8 cellular contexts compared by ENCODE assay signal in genomic region chr1:179230251-179230650, GRCh38. TPM values are rescaled to one million over a fixed set of nuclear protein-coding genes. Genes with fewer than 3 reads are reported as not detected.
A peak's percentile ranks its signal among the peaks of the same experiment; 100 is the strongest.
DNase-seq lines count a peak whose midpoint lies in the region; ATAC-seq and TF ChIP-seq lines count a peak whose summit lies in the region.

No MANE protein-coding gene starts in this region.

- H3K36me3 ChIP-seq in stomach, result no peaks in the 10 kb centered on the region

- 48 to 52% (median 48%) methylated on average over 5 of the region's 5 CpGs for WGBS in stomach, 5 donors

- H3K27ac Mint-ChIP-seq in activated CD4-positive, alpha-beta T cell treated with anti-CD3 and anti-CD28 coated beads, Interleukin-2, amount 10 ng/mL, durations not matched to agents 24 days and 14 days, result peak overlapping the region; percentile 89
- peak overlapping the region; percentile 82 for H3K27ac Mint-ChIP-seq in T-helper 17 cell

- peaks cover 5% of the 10 kb centered on the region for H3K36me3 Mint-ChIP-seq in activated CD4-positive, alpha-beta T cell treated with anti-CD3 and anti-CD28 coated beads, Interleukin-2, amount 10 ng/mL, durations not matched to agents 24 days and 14 days (ENCODE audit: low read depth)
- H3K36me3 Mint-ChIP-seq in T-helper 17 cell (ENCODE audit: low read depth), result peaks cover 3% of the 10 kb centered on the region

- H3K4me1 ChIP-seq in stomach, result peaks cover 12 to 42% (median 27%) of the 10 kb centered on the region in 4 donors

- H3K4me3 Mint-ChIP-seq in activated CD4-positive, alpha-beta T cell treated with anti-CD3 and anti-CD28 coated beads, Interleukin-2, amount 10 ng/mL, durations not matched to agents 24 days and 14 days, result peak overlapping the region; percentile 90
- H3K4me3 Mint-ChIP-seq in T-helper 17 cell, result peak overlapping the region; percentile 97

- H3K9me3 ChIP-seq in T-helper 17 cell (ENCODE audit: control insufficient read depth, low read length, poor library complexity, severe bottlenecking) (no peaks in the 10 kb centered on the region), stomach (no peaks in the 10 kb centered on the region)

- DNase-seq in activated CD4-positive, alpha-beta T cell treated with anti-CD3 and anti-CD28 coated beads, Interleukin-2, amount 10 ng/mL, durations not matched to agents 24 days and 14 days, result no peak
- no peak for DNase-seq in activated CD4-positive, alpha-beta T cell treated with anti-CD3 and anti-CD28 coated beads, Interleukin-2, amount 50 U/mL, for 4 hours
- no peak for DNase-seq in T-helper 17 cell
- peak; percentile 30 for DNase-seq in glomerular visceral epithelial cell (ENCODE audit: extremely low spot score)
- DNase-seq in stomach, result no peak
- no peak for DNase-seq in SHP77 (lab: John Stamatoyannopoulos, UW)
- no peak for DNase-seq in NCI-H2081 (lab: John Stamatoyannopoulos, UW)

- H3K4me3 ChIP-seq in stomach, result peak overlapping the region; percentile 85 to 100 (median 98)

- H3K4me1 Mint-ChIP-seq in activated CD4-positive, alpha-beta T cell treated with anti-CD3 and anti-CD28 coated beads, Interleukin-2, amount 10 ng/mL, durations not matched to agents 24 days and 14 days, result peaks cover 24% of the 10 kb centered on the region
- peaks cover 27% of the 10 kb centered on the region for H3K4me1 Mint-ChIP-seq in T-helper 17 cell

- H3K9me3 Mint-ChIP-seq in activated CD4-positive, alpha-beta T cell treated with anti-CD3 and anti-CD28 coated beads, Interleukin-2, amount 10 ng/mL, durations not matched to agents 24 days and 14 days, result no peaks in the 10 kb centered on the region

- no peak for TF ChIP-seq CTCF in stomach (IDR thresholded peaks at IDR 0.05)

- no peaks in the 10 kb centered on the region for H3K27me3 ChIP-seq in stomach

- no peak for TF ChIP-seq EP300 in stomach (IDR thresholded peaks at IDR 0.05)

- peak overlapping the region in 4 of 5 donors; percentile 86 to 93 (median 88) for H3K27ac ChIP-seq in stomach

- intact Hi-C loops in activated CD4-positive, alpha-beta T cell treated with anti-CD3 and anti-CD28 coated beads, Interleukin-2, amount 10 ng/mL, durations not matched to agents 24 days and 14 days (cut with micrococcal nuclease), result loop anchor here (1.0 to 2.0 kb wide), 3 partner anchors 63 to 101 kb away; partner anchors contain the start of gene SOAT1
- intact Hi-C loops in stomach (cut with DNase I; ENCODE audit: low total_unique reads), result no loop called here

- peaks cover 4% of the 10 kb centered on the region for H3K27me3 Mint-ChIP-seq in activated CD4-positive, alpha-beta T cell treated with anti-CD3 and anti-CD28 coated beads, Interleukin-2, amount 10 ng/mL, durations not matched to agents 24 days and 14 days
- H3K27me3 Mint-ChIP-seq in T-helper 17 cell, result no peaks in the 10 kb centered on the region

- ATAC-seq in T-helper 17 cell (no peak), HG03442 (IDR thresholded peaks at IDR 0.05; ENCODE audit: unreplicated experiment) (no peak)

- no peak for TF ChIP-seq POLR2A in stomach (IDR thresholded peaks at IDR 0.05)

RNA-seq across cellular contexts. Expression of gene ABL2, which starts 0.8 kb away (rescaled TPM):
- 9.9 and 11.1 TPM in 2 replicates for total RNA-seq in activated CD4-positive, alpha-beta T cell treated with anti-CD3 and anti-CD28 coated beads, Interleukin-2, amount 10 ng/mL, durations not matched to agents 24 days and 14 days
- total RNA-seq in T-helper 17 cell, result 10 to 100 TPM; 12.5 to 15.3 TPM
- 10 to 100 TPM in 3 of 5 donors, 1 to 10 TPM in 2; 4.6 to 26.6 (median 12.9) TPM for total RNA-seq in stomach
- 1 to 10 TPM; 1.3 to 2.9 (median 2.6) TPM for polyA plus RNA-seq in stomach
